In the genomic region with DNA sequence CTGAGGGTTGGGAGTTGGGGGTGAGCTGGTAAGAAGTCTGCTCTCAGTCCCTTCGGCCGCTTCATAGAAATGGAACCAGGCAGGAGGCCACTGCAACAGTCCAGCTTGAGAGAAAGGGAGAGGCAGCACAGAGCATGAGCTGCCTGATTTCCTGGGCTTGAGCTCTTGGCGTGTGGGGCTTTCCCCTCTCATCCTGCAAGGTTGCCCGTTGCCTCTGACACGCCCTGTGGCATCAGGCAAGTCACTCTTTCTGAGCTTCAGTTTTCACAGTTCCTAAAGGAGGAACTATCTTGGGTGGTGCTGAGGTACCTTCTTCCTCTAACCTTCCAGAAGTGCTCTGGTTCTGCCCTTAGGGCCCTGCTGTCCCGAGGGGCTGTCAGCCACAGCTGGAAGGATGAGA, we compare ENCODE assay signal across 11 cellular contexts. TPM values are rescaled to one million over a fixed set of nuclear protein-coding genes. Genes with fewer than 3 reads are reported as not detected.
DNase-seq lines count a peak whose midpoint lies in the region; ATAC-seq and TF ChIP-seq lines count a peak whose summit lies in the region.
"Had no signal": no experiment of that assay in that cellular context is flagged by ENCODE, and none has a peak within 500 bp of the region (broad histone marks: within the 10 kb centered on the region; RNA-seq: fewer than 3 reads in every experiment).

No MANE protein-coding gene starts in this region.

- TF ChIP-seq EP300 in upper lobe of left lung (IDR thresholded peaks at IDR 0.05), result no peak

- peak overlapping the region; percentile 35 for H2BK120ac ChIP-seq in trophoblast cell (ENCODE audit: insufficient read depth, low read length, poor library complexity)

- no peaks in the 10 kb centered on the region for H3K27me3 ChIP-seq in trophoblast cell (ENCODE audit: insufficient read depth, low read length)
- no peaks in the 10 kb centered on the region for H3K27me3 ChIP-seq in upper lobe of left lung
- no peaks in the 10 kb centered on the region for H3K27me3 ChIP-seq in brain microvascular endothelial cell (replicated peaks)
- H3K27me3 ChIP-seq: heart left ventricle, tibial artery had no signal

- H4K12ac ChIP-seq in trophoblast cell (ENCODE audit: low read depth, low read length), result no peak overlapping the region

- intact Hi-C loops in activated CD4-positive, alpha-beta T cell treated with anti-CD3 and anti-CD28 coated beads, Interleukin-2, amount 10 ng/mL, durations not matched to agents 24 days and 14 days (cut with micrococcal nuclease), result no loop called here
- intact Hi-C loops in activated CD4-positive, alpha-beta memory T cell treated with anti-CD3 and anti-CD28 coated beads for 36 hours (cut with micrococcal nuclease), result no loop called here

- no peaks in the 10 kb centered on the region for H3K36me3 Mint-ChIP-seq in activated CD4-positive, alpha-beta T cell treated with anti-CD3 and anti-CD28 coated beads, Interleukin-2, amount 10 ng/mL, durations not matched to agents 24 days and 14 days (ENCODE audit: low read depth)
- no peaks in the 10 kb centered on the region for H3K36me3 Mint-ChIP-seq in activated CD4-positive, alpha-beta memory T cell treated with anti-CD3 and anti-CD28 coated beads for 36 hours

- no peak overlapping the region for H3K4me3 ChIP-seq in trophoblast cell (ENCODE audit: low read depth, low read length)
- no peak overlapping the region for H3K4me3 ChIP-seq in upper lobe of left lung
- H3K4me3 ChIP-seq in brain microvascular endothelial cell (ENCODE audit: low read depth, low read length), result no peak overlapping the region
- H3K4me3 ChIP-seq: heart left ventricle, tibial artery had no signal

- H3K9ac ChIP-seq in trophoblast cell (ENCODE audit: low read length), result no peak overlapping the region

- H4K8ac ChIP-seq in trophoblast cell (ENCODE audit: low read depth, low read length), result no peak overlapping the region

- peaks cover 12% of the 10 kb centered on the region for H3K27me3 Mint-ChIP-seq in activated CD4-positive, alpha-beta T cell treated with anti-CD3 and anti-CD28 coated beads, Interleukin-2, amount 10 ng/mL, durations not matched to agents 24 days and 14 days
- H3K27me3 Mint-ChIP-seq in activated CD4-positive, alpha-beta memory T cell treated with anti-CD3 and anti-CD28 coated beads for 36 hours, result peaks cover 15% of the 10 kb centered on the region

- H3K4ac ChIP-seq in trophoblast cell (ENCODE audit: low read depth, low read length), result no peak overlapping the region

- H2BK12ac ChIP-seq in trophoblast cell (ENCODE audit: low read length), result peak overlapping the region; percentile 44

- no peaks in the 10 kb centered on the region for H3K36me3 ChIP-seq in trophoblast cell (ENCODE audit: control insufficient read depth in 1 of 2, insufficient read depth in 2 of 2, low read length in 2 of 2)
- H3K36me3 ChIP-seq in upper lobe of left lung, result no peaks in the 10 kb centered on the region
- peaks cover 7% of the 10 kb centered on the region for H3K36me3 ChIP-seq in brain microvascular endothelial cell (replicated peaks)
- H3K36me3 ChIP-seq: tibial artery had no signal

- H3K4me3 Mint-ChIP-seq in activated CD4-positive, alpha-beta T cell treated with anti-CD3 and anti-CD28 coated beads, Interleukin-2, amount 10 ng/mL, durations not matched to agents 24 days and 14 days, result no peak overlapping the region
- H3K4me3 Mint-ChIP-seq in activated CD4-positive, alpha-beta memory T cell treated with anti-CD3 and anti-CD28 coated beads for 36 hours, result no peak overlapping the region

- H3K14ac ChIP-seq in trophoblast cell (ENCODE audit: low read length), result no peak overlapping the region

- no peak overlapping the region for H2BK5ac ChIP-seq in trophoblast cell (ENCODE audit: low read depth, low read length, poor library complexity)

- H3K79me2 ChIP-seq in trophoblast cell (ENCODE audit: control insufficient read depth, insufficient read depth, low read length, poor library complexity), result no peaks in the 10 kb centered on the region

- WGBS in trophoblast cell (ENCODE audit: extremely low coverage, insufficient coverage, insufficient read length), result no CpG with 5 or more reads among the region's 6 CpGs
- WGBS in upper lobe of left lung, 2 donors, result 60 to 74% methylated on average over 6 of the region's 6 CpGs

- peaks cover 12% of the 10 kb centered on the region for H3K79me1 ChIP-seq in trophoblast cell (ENCODE audit: low read length)

- DNase-seq in activated CD4-positive, alpha-beta T cell treated with anti-CD3 and anti-CD28 coated beads, Interleukin-2, amount 10 ng/mL, durations not matched to agents 24 days and 14 days, result peak; percentile 71
- DNase-seq in activated CD4-positive, alpha-beta T cell treated with anti-CD3 and anti-CD28 coated beads, Interleukin-2, amount 50 U/mL, for 1 hour, result no peak
- peak; percentile 25 for DNase-seq in KBM-7
- DNase-seq in activated CD4-positive, alpha-beta memory T cell treated with anti-CD3 and anti-CD28 coated beads for 36 hours, result peak; percentile 66
- DNase-seq in trophoblast cell, result peak in 1 of 2 donors; percentile 36
- no peak for DNase-seq in upper lobe of left lung
- DNase-seq in brain microvascular endothelial cell, result no peak
- DNase-seq in LoVo (ENCODE audit: low spot score), result no peak
- DNase-seq: cerebellar nuclear complex, heart left ventricle, tibial artery had no signal

- no peaks in the 10 kb centered on the region for H3K9me3 ChIP-seq in trophoblast cell (ENCODE audit: insufficient read depth, low read depth, low read length)
- no peaks in the 10 kb centered on the region for H3K9me3 ChIP-seq in upper lobe of left lung
- H3K9me3 ChIP-seq: heart left ventricle, tibial artery had no signal

- in situ Hi-C loops in KBM-7 (cut with MboI; ENCODE audit: low pct_unique_long_range_greater_than_20kb, low sequenced_read_pairs) (no loop called here), brain microvascular endothelial cell (cut with HindIII; ENCODE audit: low pct_ligation_motif_present, low sequenced_read_pairs) (no loop called here)

- H3K23ac ChIP-seq in trophoblast cell (ENCODE audit: low read length), result no peak overlapping the region

- no peak overlapping the region for H2AFZ ChIP-seq in trophoblast cell (ENCODE audit: insufficient read depth, low read length, poor library complexity)

- no peak for TF ChIP-seq POLR2A in upper lobe of left lung (IDR thresholded peaks at IDR 0.05)

- H3K27ac ChIP-seq in trophoblast cell (ENCODE audit: low read depth, low read length), result no peak overlapping the region
- H3K27ac ChIP-seq in upper lobe of left lung, result no peak overlapping the region
- H3K27ac ChIP-seq in brain microvascular endothelial cell, result no peak overlapping the region
- H3K27ac ChIP-seq: tibial artery had no signal

- CTCF ChIA-PET in activated CD4-positive, alpha-beta memory T cell treated with anti-CD3 and anti-CD28 coated beads for 36 hours (lab: Charles Lee), result interaction anchor here (0.8 to 2.0 kb wide), 4 partner anchors 12 to 94 kb away, joined by 3 to 12 read pairs (median 6); no protein-coding TSS in a partner anchor

- H4K91ac ChIP-seq in trophoblast cell (ENCODE audit: low read depth, low read length), result peak overlapping the region; percentile 48

- H3K4me1 Mint-ChIP-seq in activated CD4-positive, alpha-beta T cell treated with anti-CD3 and anti-CD28 coated beads, Interleukin-2, amount 10 ng/mL, durations not matched to agents 24 days and 14 days, result peaks cover 13% of the 10 kb centered on the region
- H3K4me1 Mint-ChIP-seq in activated CD4-positive, alpha-beta memory T cell treated with anti-CD3 and anti-CD28 coated beads for 36 hours (ENCODE audit: low read depth), result peaks cover 21% of the 10 kb centered on the region

- no peak overlapping the region for H3K27ac Mint-ChIP-seq in activated CD4-positive, alpha-beta T cell treated with anti-CD3 and anti-CD28 coated beads, Interleukin-2, amount 10 ng/mL, durations not matched to agents 24 days and 14 days
- peak overlapping the region; percentile 47 for H3K27ac Mint-ChIP-seq in activated CD4-positive, alpha-beta memory T cell treated with anti-CD3 and anti-CD28 coated beads for 36 hours

- H2AK5ac ChIP-seq in trophoblast cell (ENCODE audit: low read length), result peak overlapping the region; percentile 51

- TF ChIP-seq CTCF in upper lobe of left lung (IDR thresholded peaks at IDR 0.05), result no peak
- no peak for TF ChIP-seq CTCF in brain microvascular endothelial cell (IDR thresholded peaks at IDR 0.05; ENCODE audit: low read depth, low read length, missing control alignments)

- no peak overlapping the region for H3K4me2 ChIP-seq in trophoblast cell (ENCODE audit: low read length)

- no peak for ATAC-seq in upper lobe of left lung (ENCODE audit: low FRiP score in 2 of 2)
- ATAC-seq: heart left ventricle had no signal

- POLR2A ChIA-PET in activated CD4-positive, alpha-beta memory T cell treated with anti-CD3 and anti-CD28 coated beads for 36 hours (lab: Charles Lee), result interaction anchor here (0.8 kb wide), 1 partner anchor 20 kb away, joined by 4 read pairs; no protein-coding TSS in a partner anchor

- no peaks in the 10 kb centered on the region for H3K9me3 Mint-ChIP-seq in activated CD4-positive, alpha-beta T cell treated with anti-CD3 and anti-CD28 coated beads, Interleukin-2, amount 10 ng/mL, durations not matched to agents 24 days and 14 days
- H3K9me3 Mint-ChIP-seq in activated CD4-positive, alpha-beta memory T cell treated with anti-CD3 and anti-CD28 coated beads for 36 hours, result no peaks in the 10 kb centered on the region

- H3K4me1 ChIP-seq in trophoblast cell (ENCODE audit: control insufficient read depth in 1 of 2, insufficient read depth in 2 of 2, low read length in 2 of 2), result peaks cover 28 to 37% of the 10 kb centered on the region in 2 experiments
- H3K4me1 ChIP-seq in upper lobe of left lung, result peaks cover 8 to 14% (median 11%) of the 10 kb centered on the region in 4 donors

- no peak overlapping the region for H3K18ac ChIP-seq in trophoblast cell (ENCODE audit: low read length)

RNA-seq across cellular contexts. Expression of a gene that starts 4.9 kb away (rescaled TPM):
- total RNA-seq in activated CD4-positive, alpha-beta T cell treated with anti-CD3 and anti-CD28 coated beads, Interleukin-2, amount 10 ng/mL, durations not matched to agents 24 days and 14 days, result 0.24 TPM in 1 of 2 replicates, not detected in the other
- total RNA-seq in activated CD4-positive, alpha-beta memory T cell treated with anti-CD3 and anti-CD28 coated beads for 36 hours, result not detected
- polyA plus RNA-seq in trophoblast cell (2013), result 0.10 and 0.22 TPM in 2 replicates
- total RNA-seq in upper lobe of left lung, result under 1 TPM in 1 of 6 donors, not detected in 5; 0.26 TPM

RNA-seq across cellular contexts. Expression of a gene that starts 30.0 kb away (rescaled TPM):
- 5.6 and 7.3 TPM in 2 replicates for total RNA-seq in activated CD4-positive, alpha-beta T cell treated with anti-CD3 and anti-CD28 coated beads, Interleukin-2, amount 10 ng/mL, durations not matched to agents 24 days and 14 days
- total RNA-seq in activated CD4-positive, alpha-beta memory T cell treated with anti-CD3 and anti-CD28 coated beads for 36 hours, result 1 to 10 TPM; 4.6 to 6.7 TPM
- 0.04 and 0.10 TPM in 2 replicates for polyA plus RNA-seq in trophoblast cell (2013)
- total RNA-seq in upper lobe of left lung, result 1 to 10 TPM in 5 of 6 donors, under 1 TPM in 1; 0.49 to 3.5 (median 1.7) TPM

RNA-seq across cellular contexts. Expression of a gene that starts 33.6 kb away (rescaled TPM):
- 0.80 and 0.89 TPM in 2 replicates for total RNA-seq in activated CD4-positive, alpha-beta T cell treated with anti-CD3 and anti-CD28 coated beads, Interleukin-2, amount 10 ng/mL, durations not matched to agents 24 days and 14 days
- under 1 TPM; 0.12 to 0.14 TPM for total RNA-seq in activated CD4-positive, alpha-beta memory T cell treated with anti-CD3 and anti-CD28 coated beads for 36 hours
- 0.23 and 0.40 TPM in 2 replicates for polyA plus RNA-seq in trophoblast cell (2013)
- 100 to 1,000 TPM in 3 of 6 donors, 10 to 100 TPM in 3; 52.7 to 201 (median 98.9) TPM for total RNA-seq in upper lobe of left lung

Comparison
In these comparisons a context has a peak if more than half of its experiments do, and no peak if none do; other contexts are left out.
1. DNase-seq: peak in activated CD4-positive, alpha-beta T cell treated with anti-CD3 and anti-CD28 coated beads, Interleukin-2, amount 10 ng/mL, durations not matched to agents 24 days and 14 days (single experiment), KBM-7 (single experiment) and activated CD4-positive, alpha-beta memory T cell treated with anti-CD3 and anti-CD28 coated beads for 36 hours (single experiment); none in activated CD4-positive, alpha-beta T cell treated with anti-CD3 and anti-CD28 coated beads, Interleukin-2, amount 50 U/mL, for 1 hour (single experiment), upper lobe of left lung (0 of 2), brain microvascular endothelial cell (single experiment) and LoVo (single experiment).
2. RNA of a gene that starts 33.6 kb away (total RNA-seq): 52.7 to 201 TPM in upper lobe of left lung; 0.80 to 0.89 TPM in activated CD4-positive, alpha-beta T cell treated with anti-CD3 and anti-CD28 coated beads, Interleukin-2, amount 10 ng/mL, durations not matched to agents 24 days and 14 days and 0.12 to 0.14 TPM in activated CD4-positive, alpha-beta memory T cell treated with anti-CD3 and anti-CD28 coated beads for 36 hours; every median in the first group is over 10 times any median in the second.